8 cellular contexts compared by ENCODE assay signal in the genomic region with DNA sequence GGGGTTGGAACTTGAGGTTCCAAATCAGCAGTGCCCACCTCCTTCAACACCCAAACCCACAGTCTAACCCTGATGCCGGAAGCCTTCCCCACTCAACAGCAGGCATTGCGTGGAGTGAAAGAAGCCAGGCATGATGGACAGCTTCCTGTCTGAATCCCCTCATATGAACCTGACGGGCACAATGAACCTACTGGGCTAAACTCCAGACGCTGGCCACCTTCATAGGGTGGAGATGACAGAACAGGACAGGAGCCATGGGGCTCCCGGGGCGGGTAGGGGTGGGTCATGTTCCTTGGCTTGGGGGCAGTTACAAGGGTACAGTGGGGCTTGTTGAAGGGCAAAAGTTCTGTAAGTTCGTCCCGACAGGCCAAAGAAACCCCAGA. TPM values are rescaled to one million over a fixed set of nuclear protein-coding genes. Genes with fewer than 3 reads are reported as not detected.
DNase-seq lines count a peak whose midpoint lies in the region; ATAC-seq and TF ChIP-seq lines count a peak whose summit lies in the region.

No MANE protein-coding gene starts in this region.

- H3K9me3 ChIP-seq in cardiac muscle cell (ENCODE audit: low read depth) = no peaks in the 10 kb centered on the region
- H3K9me3 ChIP-seq in lung (ENCODE audit: control insufficient read depth in 2 of 2, insufficient read depth in 1 of 2, low read length in 1 of 2) = no peaks in the 10 kb centered on the region
- no peaks in the 10 kb centered on the region for H3K9me3 ChIP-seq in upper lobe of right lung

- WGBS in lung, 2 donors = 76 to 77% methylated on average over 8 of the region's 8 CpGs

- H3K4me3 ChIP-seq in cardiac muscle cell (peak overlapping the region; percentile 48), lung (no peak overlapping the region), upper lobe of right lung (peak overlapping the region; percentile 84)

- no peaks in the 10 kb centered on the region for H3K27me3 Mint-ChIP-seq in activated naive CD8-positive, alpha-beta T cell treated with anti-CD3 and anti-CD28 coated beads, Interleukin-2, amount 50 U/mL, for 24 hours

- H3K9me3 Mint-ChIP-seq in activated naive CD8-positive, alpha-beta T cell treated with anti-CD3 and anti-CD28 coated beads, Interleukin-2, amount 50 U/mL, for 24 hours = no peaks in the 10 kb centered on the region

- ATAC-seq in Right ventricle myocardium inferior = no peak
- ATAC-seq in activated naive CD8-positive, alpha-beta T cell treated with anti-CD3 and anti-CD28 coated beads, Interleukin-2, amount 50 U/mL, for 24 hours = no peak
- ATAC-seq in lung (ENCODE audit: insufficient read depth, low FRiP score) = no peak
- ATAC-seq in upper lobe of right lung = no peak
- ATAC-seq in GM19351 (IDR thresholded peaks at IDR 0.05; ENCODE audit: unreplicated experiment) = no peak

- H3K27ac Mint-ChIP-seq in activated naive CD8-positive, alpha-beta T cell treated with anti-CD3 and anti-CD28 coated beads, Interleukin-2, amount 50 U/mL, for 24 hours = peak overlapping the region; percentile 31

- H3K27ac ChIP-seq in cardiac muscle cell (no peak overlapping the region), lung (ENCODE audit: low read depth in 1 of 2, low read length in 1 of 2) (peak overlapping the region in 1 of 2 donors; percentile 65), upper lobe of right lung (peak overlapping the region; percentile 82)

- peaks cover 5% of the 10 kb centered on the region for H3K4me1 ChIP-seq in cardiac muscle cell (ENCODE audit: low read depth)
- peaks cover 13 to 16% of the 10 kb centered on the region in 2 donors for H3K4me1 ChIP-seq in lung (ENCODE audit: control insufficient read depth in 2 of 2, insufficient read depth in 2 of 2, low read length in 2 of 2)
- H3K4me1 ChIP-seq in upper lobe of right lung = peaks cover 17% of the 10 kb centered on the region

- intact Hi-C loops in Right ventricle myocardium inferior (cut with DNase I) = no loop called here
- intact Hi-C loops in upper lobe of right lung (cut with DNase I) = no loop called here

- DNase-seq in cardiac muscle cell (ENCODE audit: low read depth in 1 of 2, low spot score in 1 of 2) = no peak
- no peak for DNase-seq in Right ventricle myocardium inferior (ENCODE audit: missing footprints)
- DNase-seq in activated naive CD8-positive, alpha-beta T cell treated with anti-CD3 and anti-CD28 coated beads, Interleukin-2, amount 50 U/mL, for 24 hours = no peak
- DNase-seq in lung (ENCODE audit: low spot score) = peak; percentile 35
- no peak for DNase-seq in upper lobe of right lung
- DNase-seq in NCI-H2107 (lab: John Stamatoyannopoulos, UW) = no peak
- DNase-seq in KG1 (lab: John Stamatoyannopoulos, UW) = no peak

- peaks cover 34% of the 10 kb centered on the region for H3K36me3 Mint-ChIP-seq in activated naive CD8-positive, alpha-beta T cell treated with anti-CD3 and anti-CD28 coated beads, Interleukin-2, amount 50 U/mL, for 24 hours (ENCODE audit: low read depth)

- H3K4me1 Mint-ChIP-seq in activated naive CD8-positive, alpha-beta T cell treated with anti-CD3 and anti-CD28 coated beads, Interleukin-2, amount 50 U/mL, for 24 hours = peaks cover 43% of the 10 kb centered on the region

- TF ChIP-seq CTCF in cardiac muscle cell (IDR thresholded peaks at IDR 0.05; ENCODE audit: low read depth, low read length) (no peak), lung (IDR thresholded peaks at IDR 0.05; ENCODE audit: control extremely low read depth, extremely low read depth) (no peak), upper lobe of right lung (IDR thresholded peaks at IDR 0.05) (no peak)

- peak overlapping the region; percentile 95 for H3K4me3 Mint-ChIP-seq in activated naive CD8-positive, alpha-beta T cell treated with anti-CD3 and anti-CD28 coated beads, Interleukin-2, amount 50 U/mL, for 24 hours

- H3K27me3 ChIP-seq in cardiac muscle cell (no peaks in the 10 kb centered on the region), lung (ENCODE audit: control insufficient read depth, insufficient read depth) (no peaks in the 10 kb centered on the region), upper lobe of right lung (no peaks in the 10 kb centered on the region)

- H3K36me3 ChIP-seq in cardiac muscle cell (peaks cover 12% of the 10 kb centered on the region), lung (ENCODE audit: control insufficient read depth in 2 of 2, insufficient read depth in 2 of 2, low read length in 2 of 2) (no peaks in the 10 kb centered on the region), upper lobe of right lung (peaks cover 31% of the 10 kb centered on the region)

RNA-seq across cellular contexts. Expression of gene HSBP1, which starts 0.5 kb away (rescaled TPM):
- total RNA-seq in cardiac muscle cell = 16.7 and 47.5 TPM in 2 replicates
- 481 and 529 TPM in 2 replicates for polyA plus RNA-seq in cardiac muscle cell
- total RNA-seq in Right ventricle myocardium inferior = 189 TPM
- total RNA-seq in lung = 100 to 1,000 TPM; 102 to 109 TPM
- polyA plus RNA-seq in lung = 10 to 100 TPM; 50.5 to 88.9 TPM
- total RNA-seq in upper lobe of right lung = 86.2 TPM
